Comparison of ENCODE assay signal across 18 cellular contexts in the genomic region with DNA sequence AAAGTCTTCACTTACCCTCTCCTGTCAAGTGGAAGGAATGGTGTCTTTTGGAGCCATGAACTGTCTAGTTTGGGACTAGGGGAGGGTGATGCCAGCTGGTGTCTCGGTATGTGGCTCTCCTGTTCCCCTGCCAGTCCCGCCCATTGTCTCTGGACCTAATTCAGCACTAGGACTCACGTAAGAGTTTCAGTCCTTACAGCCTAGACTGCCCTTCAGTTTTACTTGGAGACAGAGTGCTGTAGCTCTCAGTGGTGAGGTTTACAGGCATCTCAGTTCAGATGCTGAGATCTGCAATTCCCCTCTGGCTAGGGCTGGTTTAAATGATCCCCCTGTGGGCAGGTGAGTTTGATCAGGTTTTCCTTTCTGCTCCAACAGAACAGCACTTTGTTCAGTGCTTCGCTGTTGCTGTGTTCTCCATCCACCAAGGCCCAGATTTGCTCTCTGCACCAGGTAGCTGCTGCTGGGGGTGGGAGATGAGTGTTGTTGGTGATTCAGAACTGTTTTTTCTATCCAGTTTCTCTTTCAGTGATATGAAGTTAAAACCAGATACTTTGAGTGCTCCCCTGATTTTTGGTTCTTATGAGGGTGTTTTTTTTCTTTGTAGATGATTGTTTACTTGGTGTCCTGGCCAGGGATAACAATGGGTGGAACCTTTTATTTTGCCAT.
"Had no signal": no experiment of that assay in that cellular context is flagged by ENCODE, and none has a peak within 500 bp of the region (broad histone marks: within the 10 kb centered on the region; RNA-seq: fewer than 3 reads in every experiment).

No MANE protein-coding gene starts in this region.

- H3K27ac ChIP-seq: cardiac muscle cell, gastrocnemius medialis, left ventricle myocardium inferior, tibial nerve had no signal

- DNase-seq: activated CD4-positive, alpha-beta T cell treated with anti-CD3 and anti-CD28 coated beads for 36 hours; activated CD4-positive, alpha-beta T cell treated with anti-CD3 and anti-CD28 coated beads, Interleukin-2, amount 50 U/mL, for 48 hours; activated naive CD8-positive, alpha-beta T cell treated with anti-CD3 and anti-CD28 coated beads, Interleukin-2, amount 10 ng/mL, durations not matched to agents 7 days and 5 days; activated T-cell treated with anti-CD3 and anti-CD28 coated beads for 4 hours; amygdala; effector CD8-positive, alpha-beta T cell; gastrocnemius medialis; head of caudate nucleus; kidney glomerular epithelial cell; left ventricle myocardium inferior; mammary epithelial cell; midbrain; nucleus accumbens; posterior cingulate gyrus had no signal

- H3K4me1 ChIP-seq: gastrocnemius medialis, left ventricle myocardium inferior, tibial nerve had no signal

- H3K27me3 ChIP-seq: cardiac muscle cell, gastrocnemius medialis, tibial nerve had no signal

- H3K36me3 ChIP-seq: cardiac muscle cell, gastrocnemius medialis, left ventricle myocardium inferior, tibial nerve had no signal

- ATAC-seq: activated CD4-positive, alpha-beta T cell treated with anti-CD3 and anti-CD28 coated beads for 36 hours; esophagus mucosa; gastrocnemius medialis; WTC11 had no signal

- H3K4me3 ChIP-seq: cardiac muscle cell, gastrocnemius medialis, left ventricle myocardium inferior, tibial nerve had no signal

- H3K9me3 ChIP-seq: gastrocnemius medialis had no signal
